13 cellular contexts compared by ENCODE assay signal in the genomic region with DNA sequence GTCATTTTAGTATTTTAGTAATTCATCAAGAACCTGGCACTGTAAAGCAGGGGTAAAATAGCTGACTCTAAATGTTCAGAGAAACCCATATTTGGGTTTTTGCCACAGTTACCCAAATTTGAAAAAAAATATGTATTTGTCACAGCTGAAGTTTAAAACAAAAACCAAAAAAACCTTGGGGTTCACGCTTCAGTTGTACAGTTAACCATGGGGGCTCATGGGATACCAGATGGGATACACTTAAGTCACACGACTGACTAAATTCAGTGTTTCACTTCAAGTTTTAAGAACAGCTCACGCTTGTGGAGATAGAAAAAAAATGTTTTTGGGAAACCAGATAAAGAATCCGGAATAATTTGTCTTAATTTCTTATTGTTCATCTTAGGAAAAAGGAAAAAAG. TPM values are rescaled to one million over a fixed set of nuclear protein-coding genes. Genes with fewer than 3 reads are reported as not detected.
A peak's percentile ranks its signal among the peaks of the same experiment; 100 is the strongest.
DNase-seq lines count a peak whose midpoint lies in the region; ATAC-seq and TF ChIP-seq lines count a peak whose summit lies in the region.
"Had no signal": no experiment of that assay in that cellular context is flagged by ENCODE, and none has a peak within 500 bp of the region (broad histone marks: within the 10 kb centered on the region; RNA-seq: fewer than 3 reads in every experiment).

No MANE protein-coding gene starts in this region.

- no peaks in the 10 kb centered on the region for H3K9me3 ChIP-seq in CD8-positive, alpha-beta memory T cell (ENCODE audit: low read length)
- H3K9me3 ChIP-seq in psoas muscle, result no peaks in the 10 kb centered on the region

- no peak overlapping the region for H3K4me3 ChIP-seq in CD8-positive, alpha-beta memory T cell (ENCODE audit: low read length)
- no peak overlapping the region for H3K4me3 ChIP-seq in psoas muscle

- ATAC-seq in HG03097 (IDR thresholded peaks at IDR 0.05; ENCODE audit: low FRiP score, unreplicated experiment), result no peak
- ATAC-seq in psoas muscle, result no peak
- ATAC-seq: stimulated activated naive CD8-positive, alpha-beta T cell treated with anti-CD3 and anti-CD28 coated beads, Interleukin-15, Interleukin-2, amounts not matched to agents 100 U/mL and 50 U/mL, for 24 hours had no signal

- CTCF ChIA-PET in CD8-positive, alpha-beta memory T cell (lab: Charles Lee), result interaction anchor here (1.5 to 4.6 kb wide), 4 partner anchors 36 to 133 kb away, joined by 3 to 43 read pairs (median 10); partner anchors contain the start of gene TRIM8
- CTCF ChIA-PET in activated CD4-positive, alpha-beta memory T cell treated with anti-CD3 and anti-CD28 coated beads, Interleukin-2, amount 10 ng/mL, durations not matched to agents 7 days and 5 days (lab: Charles Lee), result interaction anchor here (0.8 to 5.0 kb wide), 10 partner anchors 9 to 71 kb away, joined by 3 to 39 read pairs (median 9); partner anchors contain the start of genes TRIM8 and WBP1L

- H3K4me3 Mint-ChIP-seq in CD8-positive, alpha-beta memory T cell, result peak overlapping the region; percentile 70 to 97 (median 81)
- peak overlapping the region; percentile 54 for H3K4me3 Mint-ChIP-seq in activated CD4-positive, alpha-beta memory T cell treated with anti-CD3 and anti-CD28 coated beads, Interleukin-2, amount 10 ng/mL, durations not matched to agents 7 days and 5 days
- peak overlapping the region; percentile 93 for H3K4me3 Mint-ChIP-seq in neural crest cell

- no peak for DNase-seq in CD8-positive, alpha-beta memory T cell
- DNase-seq in GM20000 (ENCODE audit: low spot score) (peak; percentile 31), neural crest cell (ENCODE audit: low read depth, low spot score) (no peak), psoas muscle (no peak), NCI-H774 (lab: John Stamatoyannopoulos, UW) (no peak)
- DNase-seq in activated CD4-positive, alpha-beta memory T cell treated with anti-CD3 and anti-CD28 coated beads, Interleukin-2, amount 10 ng/mL, durations not matched to agents 7 days and 5 days, result no peak
- DNase-seq: cortex of kidney; GOT3; mesendoderm; NCI-H1105 treated with DMSO at 0.1 percent for 48 hours; stimulated activated CD4-positive, alpha-beta T cell treated with anti-CD3 and anti-CD28 coated beads, Interleukin-1b, Interleukin-23, amount 100 ng/mL, for 48 hours; stimulated activated naive CD8-positive, alpha-beta T cell treated with anti-CD3 and anti-CD28 coated beads, Interleukin-15, Interleukin-2, amounts not matched to agents 100 U/mL and 50 U/mL, for 24 hours had no signal

- peak overlapping the region; percentile 24 to 97 (median 88) for H3K27ac Mint-ChIP-seq in CD8-positive, alpha-beta memory T cell
- H3K27ac Mint-ChIP-seq in activated CD4-positive, alpha-beta memory T cell treated with anti-CD3 and anti-CD28 coated beads, Interleukin-2, amount 10 ng/mL, durations not matched to agents 7 days and 5 days, result peak overlapping the region; percentile 80
- H3K27ac Mint-ChIP-seq in neural crest cell (ENCODE audit: unreplicated experiment), result no peak overlapping the region

- 80 to 86% (median 83%) methylated on average over 4 of the region's 4 CpGs for WGBS in psoas muscle, 3 donors

- peaks cover 0 to 15% (median 0%) of the 10 kb centered on the region in 3 donors for H3K36me3 Mint-ChIP-seq in CD8-positive, alpha-beta memory T cell
- H3K36me3 Mint-ChIP-seq in activated CD4-positive, alpha-beta memory T cell treated with anti-CD3 and anti-CD28 coated beads, Interleukin-2, amount 10 ng/mL, durations not matched to agents 7 days and 5 days (ENCODE audit: low read depth), result peaks cover 2% of the 10 kb centered on the region
- no peaks in the 10 kb centered on the region for H3K36me3 Mint-ChIP-seq in neural crest cell (ENCODE audit: low read depth)

- peak overlapping the region; percentile 85 for H3K27ac ChIP-seq in CD8-positive, alpha-beta memory T cell (ENCODE audit: low read depth, low read length)
- H3K27ac ChIP-seq in psoas muscle, result no peak overlapping the region

- POLR2A ChIA-PET in CD8-positive, alpha-beta memory T cell (lab: Charles Lee), result interaction anchor here (0.7 to 3.3 kb wide), 3 partner anchors 10 to 70 kb away, joined by 3 to 62 read pairs (median 16); partner anchors contain the start of gene TRIM8
- POLR2A ChIA-PET in activated CD4-positive, alpha-beta memory T cell treated with anti-CD3 and anti-CD28 coated beads, Interleukin-2, amount 10 ng/mL, durations not matched to agents 7 days and 5 days (lab: Charles Lee), result interaction anchor here (0.7 to 8.5 kb wide), 7 partner anchors 9 to 67 kb away, joined by 3 to 130 read pairs (median 19); partner anchors contain the start of genes TRIM8 and WBP1L

- intact Hi-C loops in psoas muscle (cut with DNase I), result no loop called here

- H3K27me3 Mint-ChIP-seq in CD8-positive, alpha-beta memory T cell, result no peaks in the 10 kb centered on the region
- H3K27me3 Mint-ChIP-seq in activated CD4-positive, alpha-beta memory T cell treated with anti-CD3 and anti-CD28 coated beads, Interleukin-2, amount 10 ng/mL, durations not matched to agents 7 days and 5 days, result no peaks in the 10 kb centered on the region
- no peaks in the 10 kb centered on the region for H3K27me3 Mint-ChIP-seq in neural crest cell (ENCODE audit: low read depth)

- H3K4me1 ChIP-seq in CD8-positive, alpha-beta memory T cell (ENCODE audit: insufficient read depth, low read length), result peaks cover 16% of the 10 kb centered on the region
- H3K4me1 ChIP-seq in psoas muscle, result peaks cover 14% of the 10 kb centered on the region

- H3K36me3 ChIP-seq in CD8-positive, alpha-beta memory T cell (ENCODE audit: insufficient read depth, low read length), result no peaks in the 10 kb centered on the region
- peaks cover 0 to 7% of the 10 kb centered on the region in 2 donors for H3K36me3 ChIP-seq in psoas muscle (ENCODE audit: insufficient read depth in 1 of 2, low read depth in 1 of 2)

- H3K27me3 ChIP-seq in CD8-positive, alpha-beta memory T cell (ENCODE audit: insufficient read depth, low read length, poor library complexity, severe bottlenecking), result no peaks in the 10 kb centered on the region
- no peaks in the 10 kb centered on the region for H3K27me3 ChIP-seq in psoas muscle (ENCODE audit: insufficient read depth in 3 of 3, low read length in 2 of 3)

- peaks cover 51 to 60% (median 59%) of the 10 kb centered on the region in 3 donors for H3K4me1 Mint-ChIP-seq in CD8-positive, alpha-beta memory T cell
- H3K4me1 Mint-ChIP-seq in activated CD4-positive, alpha-beta memory T cell treated with anti-CD3 and anti-CD28 coated beads, Interleukin-2, amount 10 ng/mL, durations not matched to agents 7 days and 5 days, result peaks cover 59% of the 10 kb centered on the region
- H3K4me1 Mint-ChIP-seq in neural crest cell, result peaks cover 50% of the 10 kb centered on the region

- no peak for TF ChIP-seq CTCF in GM20000 (IDR thresholded peaks at IDR 0.05; ENCODE audit: extremely low read depth, missing control alignments)
- TF ChIP-seq CTCF in neural crest cell (conservative IDR thresholded peaks at IDR 0.05), result no peak
- no peak for TF ChIP-seq CTCF in psoas muscle (IDR thresholded peaks at IDR 0.05)

- no peaks in the 10 kb centered on the region for H3K9me3 Mint-ChIP-seq in CD8-positive, alpha-beta memory T cell
- no peaks in the 10 kb centered on the region for H3K9me3 Mint-ChIP-seq in activated CD4-positive, alpha-beta memory T cell treated with anti-CD3 and anti-CD28 coated beads, Interleukin-2, amount 10 ng/mL, durations not matched to agents 7 days and 5 days
- no peaks in the 10 kb centered on the region for H3K9me3 Mint-ChIP-seq in neural crest cell

RNA-seq across cellular contexts. Expression of gene ARL3, which starts 2.1 kb away (rescaled TPM):
- total RNA-seq in CD8-positive, alpha-beta memory T cell, result 1 to 10 TPM; 8.7 TPM
- polyA plus RNA-seq in CD8-positive, alpha-beta memory T cell, result 5.7 TPM
- total RNA-seq in activated CD4-positive, alpha-beta memory T cell treated with anti-CD3 and anti-CD28 coated beads, Interleukin-2, amount 10 ng/mL, durations not matched to agents 7 days and 5 days, result 1 to 10 TPM; 5.7 to 6.1 TPM
- 32.5 and 34.6 TPM in 2 replicates for total RNA-seq in neural crest cell
- total RNA-seq in psoas muscle, result 1 to 10 TPM; 2.8 to 5.3 (median 3.3) TPM
- polyA plus RNA-seq in psoas muscle, result 1 to 10 TPM; 3.4 to 6.5 (median 4.9) TPM

RNA-seq across cellular contexts. Expression of gene SFXN2, which starts 2.3 kb away (rescaled TPM):
- 10 to 100 TPM; 27.6 to 30.6 TPM for total RNA-seq in CD8-positive, alpha-beta memory T cell
- polyA plus RNA-seq in CD8-positive, alpha-beta memory T cell, result 10.1 TPM
- 10 to 100 TPM; 10.8 to 11.5 TPM for total RNA-seq in activated CD4-positive, alpha-beta memory T cell treated with anti-CD3 and anti-CD28 coated beads, Interleukin-2, amount 10 ng/mL, durations not matched to agents 7 days and 5 days
- total RNA-seq in neural crest cell (36.6 and 38.2 TPM in 2 replicates), psoas muscle (1 to 10 TPM; 1.2 to 3.2 (median 2.0) TPM)
- 1 to 10 TPM in 2 of 3 donors, under 1 TPM in 1; 0.45 to 1.7 (median 1.5) TPM for polyA plus RNA-seq in psoas muscle

RNA-seq across cellular contexts. Expression of gene WBP1L, which starts 31.7 kb away (rescaled TPM):
- 10 to 100 TPM; 16.0 to 17.8 TPM for total RNA-seq in CD8-positive, alpha-beta memory T cell
- 28.5 TPM for polyA plus RNA-seq in CD8-positive, alpha-beta memory T cell
- 10 to 100 TPM; 31.7 to 31.9 TPM for total RNA-seq in activated CD4-positive, alpha-beta memory T cell treated with anti-CD3 and anti-CD28 coated beads, Interleukin-2, amount 10 ng/mL, durations not matched to agents 7 days and 5 days
- total RNA-seq in neural crest cell (21.2 and 22.0 TPM in 2 replicates), psoas muscle (10 to 100 TPM; 47.2 to 77.2 (median 54.5) TPM)
- polyA plus RNA-seq in psoas muscle, result 10 to 100 TPM; 26.4 to 56.4 (median 54.1) TPM
